Comparison of ENCODE assay signal across 36 cellular contexts in the genomic region with DNA sequence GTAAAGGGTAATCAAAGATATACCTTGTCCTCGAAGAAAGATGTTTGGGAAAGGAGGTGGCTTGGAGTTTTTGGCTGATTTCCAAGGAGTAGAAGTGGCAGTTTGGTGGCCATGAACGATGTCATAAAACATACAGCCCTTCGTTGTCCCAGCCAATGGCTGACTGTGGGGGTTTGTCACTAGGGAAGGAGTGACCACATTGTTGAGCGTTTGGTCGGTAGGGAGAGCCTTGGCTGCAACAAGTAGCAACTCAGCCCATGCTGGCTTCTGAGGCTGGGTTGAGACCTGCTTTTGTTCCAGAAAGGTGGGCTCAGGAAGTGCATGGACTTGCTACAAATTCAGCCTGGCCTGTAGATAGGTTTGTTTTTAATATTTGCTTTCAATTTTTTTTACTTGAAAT.
"Had no signal": no experiment of that assay in that cellular context is flagged by ENCODE, and none has a peak within 500 bp of the region (broad histone marks: within the 10 kb centered on the region; RNA-seq: fewer than 3 reads in every experiment).

No MANE protein-coding gene starts in this region.

- H3K36me3 ChIP-seq: MG63 had no signal

- FAIRE-seq: RCC 7860 had no signal

- H3K4me2 ChIP-seq: PC-9 had no signal

- H3K27ac Mint-ChIP-seq: activated B cell treated with CpG ODN at 0.5 μM for 24 hours; activated CD4-positive, alpha-beta memory T cell treated with anti-CD3 and anti-CD28 coated beads for 36 hours; activated naive CD8-positive, alpha-beta T cell treated with anti-CD3 and anti-CD28 coated beads for 36 hours; activated T-cell treated with anti-CD3 and anti-CD28 coated beads, Interleukin-2, amount 50 U/mL, for 72 hours; activated T-helper 17 cell treated with anti-CD3 and anti-CD28 coated beads, Interleukin-2, amount 50 U/mL, for 72 hours; T-cell; T-helper 17 cell had no signal

- H3K27me3 ChIP-seq: MG63 had no signal

- H3K4me3 Mint-ChIP-seq: activated B cell treated with CpG ODN at 0.5 μM for 24 hours; activated CD4-positive, alpha-beta memory T cell treated with anti-CD3 and anti-CD28 coated beads for 36 hours; activated naive CD8-positive, alpha-beta T cell treated with anti-CD3 and anti-CD28 coated beads for 36 hours; activated T-cell treated with anti-CD3 and anti-CD28 coated beads, Interleukin-2, amount 50 U/mL, for 72 hours; activated T-helper 17 cell treated with anti-CD3 and anti-CD28 coated beads, Interleukin-2, amount 50 U/mL, for 72 hours; T-cell; T-helper 17 cell had no signal

- H3K36me3 Mint-ChIP-seq: activated CD4-positive, alpha-beta memory T cell treated with anti-CD3 and anti-CD28 coated beads for 36 hours; activated naive CD8-positive, alpha-beta T cell treated with anti-CD3 and anti-CD28 coated beads for 36 hours; T-cell had no signal

- DNase-seq: activated B cell treated with CpG ODN at 0.5 μM for 24 hours; activated CD4-positive, alpha-beta memory T cell treated with anti-CD3 and anti-CD28 coated beads for 36 hours; activated CD4-positive, alpha-beta T cell treated with anti-CD3 and anti-CD28 coated beads for 4 hours; activated CD4-positive, alpha-beta T cell treated with anti-CD3 and anti-CD28 coated beads, Interleukin-2, amount 50 U/mL, for 1 hour; activated CD4-positive, CD25-positive, alpha-beta regulatory T cell treated with anti-CD3 and anti-CD28 coated beads, Interleukin-2, amount 50 U/mL, for 72 hours; activated effector memory CD4-positive, alpha-beta T cell treated with anti-CD3 and anti-CD28 coated beads, Interleukin-2, amount 50 U/mL, for 16 hours; activated naive CD4-positive, alpha-beta T cell; activated naive CD4-positive, alpha-beta T cell treated with anti-CD3 and anti-CD28 coated beads, Interleukin-2, amount 50 U/mL, for 16 hours; activated naive CD8-positive, alpha-beta T cell treated with anti-CD3 and anti-CD28 coated beads for 36 hours; activated T-cell treated with anti-CD3 and anti-CD28 coated beads, Interleukin-2, amount 50 U/mL, for 1 hour; activated T-cell treated with anti-CD3 and anti-CD28 coated beads, Interleukin-2, amount 50 U/mL, for 72 hours; amniotic stem cell; aorta; Kasumi-1; KG1; MG63; NCI-H1048; NCI-H1105 treated with DMSO at 0.1 percent for 48 hours; NCI-H1436; NCI-H1694; NCI-H1930; NCI-H2107; NCI-H2171; NCI-H510A; NCI-H526; PC-9; SIG-M5; T-cell; T-helper 17 cell; T-helper 9 cell had no signal

- H3K4me3 ChIP-seq: MG63, PC-9 had no signal

- H3K4me1 Mint-ChIP-seq: activated B cell treated with CpG ODN at 0.5 μM for 24 hours; activated naive CD8-positive, alpha-beta T cell treated with anti-CD3 and anti-CD28 coated beads for 36 hours; activated T-helper 17 cell treated with anti-CD3 and anti-CD28 coated beads, Interleukin-2, amount 50 U/mL, for 72 hours; T-cell; T-helper 17 cell had no signal

- H2AFZ ChIP-seq: PC-9 had no signal

- H3K9me3 ChIP-seq: MG63 had no signal

- H3K9me3 Mint-ChIP-seq: activated B cell treated with CpG ODN at 0.5 μM for 24 hours; activated CD4-positive, alpha-beta memory T cell treated with anti-CD3 and anti-CD28 coated beads for 36 hours; activated naive CD8-positive, alpha-beta T cell treated with anti-CD3 and anti-CD28 coated beads for 36 hours; activated T-helper 17 cell treated with anti-CD3 and anti-CD28 coated beads, Interleukin-2, amount 50 U/mL, for 72 hours had no signal

- ATAC-seq: activated T-cell treated with anti-CD3 and anti-CD28 coated beads, Interleukin-2, amount 50 U/mL, for 72 hours; activated T-helper 17 cell treated with anti-CD3 and anti-CD28 coated beads, Interleukin-2, amount 50 U/mL, for 72 hours; Right ventricle myocardium inferior; SK-N-SH treated with all-trans-retinoic acid at 6 μM for 48 hours; T-cell; T-helper 17 cell had no signal

- H3K27ac ChIP-seq: PC-9, RWPE1, VCaP had no signal
